In genomic region chr4:101843054-101843453, GRCh38 we compare ENCODE assay signal across 23 cellular contexts.
"Had no signal": no experiment of that assay in that cellular context is flagged by ENCODE, and none has a peak within 500 bp of the region (broad histone marks: within the 10 kb centered on the region; RNA-seq: fewer than 3 reads in every experiment).

No MANE protein-coding gene starts in this region.

- H3K27ac Mint-ChIP-seq: activated CD4-positive, alpha-beta memory T cell treated with anti-CD3 and anti-CD28 coated beads, Interleukin-2, amount 10 ng/mL, durations not matched to agents 7 days and 5 days; activated naive CD4-positive, alpha-beta T cell treated with anti-CD3 and anti-CD28 coated beads, Interleukin-2, amount 10 ng/mL, durations not matched to agents 7 days and 5 days; brain; nephron progenitor cell; T-cell; T-helper 2 cell treated with Interferon-gamma antibody and Interleukin-4, amounts not matched to agents 5 μg/mL and 100 μg/mL, for 36 hours had no signal

- H3K9me3 Mint-ChIP-seq: activated CD4-positive, alpha-beta memory T cell treated with anti-CD3 and anti-CD28 coated beads, Interleukin-2, amount 10 ng/mL, durations not matched to agents 7 days and 5 days; activated naive CD4-positive, alpha-beta T cell treated with anti-CD3 and anti-CD28 coated beads, Interleukin-2, amount 10 ng/mL, durations not matched to agents 7 days and 5 days; nephron progenitor cell; T-cell; T-helper 2 cell treated with Interferon-gamma antibody and Interleukin-4, amounts not matched to agents 5 μg/mL and 100 μg/mL, for 36 hours had no signal

- H3K4me3 Mint-ChIP-seq: activated CD4-positive, alpha-beta memory T cell treated with anti-CD3 and anti-CD28 coated beads, Interleukin-2, amount 10 ng/mL, durations not matched to agents 7 days and 5 days; activated naive CD4-positive, alpha-beta T cell treated with anti-CD3 and anti-CD28 coated beads, Interleukin-2, amount 10 ng/mL, durations not matched to agents 7 days and 5 days; brain; nephron progenitor cell; T-cell; T-helper 2 cell treated with Interferon-gamma antibody and Interleukin-4, amounts not matched to agents 5 μg/mL and 100 μg/mL, for 36 hours had no signal

- H3K27me3 ChIP-seq: foreskin keratinocyte, pancreas, stomach, suprapubic skin, tibial nerve had no signal

- H3K27ac ChIP-seq: foreskin keratinocyte, pancreas, psoas muscle, stomach, suprapubic skin, tibial nerve had no signal

- H3K36me3 ChIP-seq: pancreas, stomach, suprapubic skin, tibial nerve had no signal

- H3K36me3 Mint-ChIP-seq: activated naive CD4-positive, alpha-beta T cell treated with anti-CD3 and anti-CD28 coated beads, Interleukin-2, amount 10 ng/mL, durations not matched to agents 7 days and 5 days; brain; T-cell had no signal

- H3K4me1 Mint-ChIP-seq: activated CD4-positive, alpha-beta memory T cell treated with anti-CD3 and anti-CD28 coated beads, Interleukin-2, amount 10 ng/mL, durations not matched to agents 7 days and 5 days; activated naive CD4-positive, alpha-beta T cell treated with anti-CD3 and anti-CD28 coated beads, Interleukin-2, amount 10 ng/mL, durations not matched to agents 7 days and 5 days; brain; nephron progenitor cell; T-cell had no signal

- H3K9me3 ChIP-seq: pancreas, psoas muscle, stomach, suprapubic skin, tibial nerve had no signal

- H3K4me1 ChIP-seq: foreskin keratinocyte, pancreas, psoas muscle, stomach, suprapubic skin, tibial nerve had no signal

- ATAC-seq: foreskin keratinocyte, pancreas, psoas muscle, right cardiac atrium, T-cell had no signal

- DNase-seq: activated CD4-positive, alpha-beta memory T cell treated with anti-CD3 and anti-CD28 coated beads, Interleukin-2, amount 10 ng/mL, durations not matched to agents 7 days and 5 days; activated CD4-positive, alpha-beta T cell treated with anti-CD3 and anti-CD28 coated beads for 4 hours; activated CD4-positive, CD25-positive, alpha-beta regulatory T cell; activated effector memory CD4-positive, alpha-beta T cell treated with anti-CD3 and anti-CD28 coated beads, Interleukin-2, amount 50 U/mL, for 16 hours; activated naive CD4-positive, alpha-beta T cell treated with anti-CD3 and anti-CD28 coated beads, Interleukin-2, amount 10 ng/mL, durations not matched to agents 7 days and 5 days; anterior cingulate cortex; effector CD4-positive, alpha-beta T cell; foreskin keratinocyte; glutamatergic neuron; hypothalamus; mesenchymal stem cell; nephron progenitor cell; pancreas; psoas muscle; right cardiac atrium; stimulated activated CD4-positive, alpha-beta T cell treated with anti-CD3 and anti-CD28 coated beads, Interleukin-12 subunit alpha, Interleukin-12 subunit beta, amount 100 ng/mL, for 4 hours; stimulated activated CD4-positive, alpha-beta T cell treated with anti-CD3 and anti-CD28 coated beads, Interleukin-1b, Interleukin-23, amount 100 ng/mL, for 48 hours; stomach; T-cell had no signal

- H3K4me3 ChIP-seq: pancreas, psoas muscle, stomach, suprapubic skin, tibial nerve had no signal

- H3K27me3 Mint-ChIP-seq: T-cell had no signal
